ENCODE assay signal across 1 cellular context in the genomic region with DNA sequence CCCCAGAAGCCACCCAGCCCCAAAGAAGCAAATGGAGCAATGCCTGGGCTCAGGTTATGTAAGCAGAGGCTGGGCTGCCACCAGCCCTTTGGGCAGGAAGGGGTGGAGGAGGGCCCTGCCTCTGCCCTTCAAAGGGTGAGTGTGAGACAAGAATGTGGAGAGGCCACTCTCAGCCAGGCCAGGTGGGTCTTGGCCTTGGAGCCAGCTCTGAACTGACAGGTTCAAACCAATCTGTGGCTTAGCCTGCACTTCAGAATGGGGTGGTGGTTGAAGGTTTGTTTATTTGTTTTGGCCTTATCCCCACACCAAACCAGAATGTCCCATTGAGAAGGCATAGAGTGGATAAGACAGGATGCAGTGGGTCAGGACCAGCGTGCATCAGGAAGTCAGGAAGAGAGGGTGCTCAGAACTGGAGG.
TF ChIP-seq lines count a peak whose summit lies in the region.

No MANE protein-coding gene starts in this region.

TF ChIP-seq in IMR-90, 13 proteins besides CTCF, POLR2A, EP300 and RAD21 (continued from another document):
- TF ChIP-seq, protein P1, sequence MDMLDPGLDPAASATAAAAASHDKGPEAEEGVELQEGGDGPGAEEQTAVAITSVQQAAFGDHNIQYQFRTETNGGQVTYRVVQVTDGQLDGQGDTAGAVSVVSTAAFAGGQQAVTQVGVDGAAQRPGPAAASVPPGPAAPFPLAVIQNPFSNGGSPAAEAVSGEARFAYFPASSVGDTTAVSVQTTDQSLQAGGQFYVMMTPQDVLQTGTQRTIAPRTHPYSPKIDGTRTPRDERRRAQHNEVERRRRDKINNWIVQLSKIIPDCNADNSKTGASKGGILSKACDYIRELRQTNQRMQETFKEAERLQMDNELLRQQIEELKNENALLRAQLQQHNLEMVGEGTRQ (IDR thresholded peaks at IDR 0.05; ENCODE audit: low read depth, low read length) = no peak
- TF ChIP-seq FOS (IDR thresholded peaks at IDR 0.05; ENCODE audit: low read depth, low read length) (no peak), MAZ (IDR thresholded peaks at IDR 0.05; ENCODE audit: borderline replicate concordance, low read depth, low read length) (no peak), MXI1 (IDR thresholded peaks at IDR 0.05; ENCODE audit: borderline replicate concordance, low read depth, low read length) (no peak), RCOR1 (IDR thresholded peaks at IDR 0.05; ENCODE audit: insufficient replicate concordance, low read length) (no peak)
TF ChIP-seq in IMR-90: peak in this region for 0.
